ENCODE assay signal across 22 cellular contexts in genomic region chr20:62292115-62292514, GRCh38. TPM values are rescaled to one million over a fixed set of nuclear protein-coding genes. Genes with fewer than 3 reads are reported as not detected.
A peak's percentile ranks its signal among the peaks of the same experiment; 100 is the strongest.
DNase-seq lines count a peak whose midpoint lies in the region; ATAC-seq and TF ChIP-seq lines count a peak whose summit lies in the region.
"Had no signal": no experiment of that assay in that cellular context is flagged by ENCODE, and none has a peak within 500 bp of the region (broad histone marks: within the 10 kb centered on the region; RNA-seq: fewer than 3 reads in every experiment).

No MANE protein-coding gene starts in this region.

- no peak for DNase-seq in CD8-positive, alpha-beta T cell
- no peak for DNase-seq in activated CD8-positive, alpha-beta T cell treated with anti-CD3 and anti-CD28 coated beads, Interleukin-2, amount 10 ng/mL, durations not matched to agents 7 days and 5 days
- no peak for DNase-seq in naive thymus-derived CD4-positive, alpha-beta T cell
- DNase-seq in esophagus muscularis mucosa (ENCODE audit: extremely low spot score), result no peak
- DNase-seq in activated CD4-positive, alpha-beta T cell treated with anti-CD3 and anti-CD28 coated beads, Interleukin-2, amount 50 U/mL, for 1 hour, result no peak
- DNase-seq: activated T-cell treated with anti-CD3 and anti-CD28 coated beads for 4 hours, brain microvascular endothelial cell, NCI-H1092, NCI-H1930, NCI-H524, PC-9, SHP77 treated with DMSO at 0.1 percent for 48 hours, T-helper 9 cell, uterus, WERI-Rb-1 had no signal

- H3K4me2 ChIP-seq in BLaER1, result peak overlapping the region; percentile 86
- H3K4me2 ChIP-seq: PC-9 had no signal

- H3K27me3 ChIP-seq in BLaER1 (no peaks in the 10 kb centered on the region), esophagus muscularis mucosa (no peaks in the 10 kb centered on the region)
- H3K27me3 ChIP-seq in CD8-positive, alpha-beta T cell (ENCODE audit: insufficient read depth, low read length), result no peaks in the 10 kb centered on the region
- H3K27me3 ChIP-seq in naive thymus-derived CD4-positive, alpha-beta T cell (ENCODE audit: control insufficient read depth in 2 of 2, insufficient read depth in 2 of 2, low read length in 2 of 2), result no peaks in the 10 kb centered on the region
- H3K27me3 ChIP-seq: brain microvascular endothelial cell, uterus had no signal

- no peak overlapping the region for H3K4me3 ChIP-seq in BLaER1
- no peak overlapping the region for H3K4me3 ChIP-seq in CD8-positive, alpha-beta T cell (ENCODE audit: low read depth, low read length)
- H3K4me3 ChIP-seq in naive thymus-derived CD4-positive, alpha-beta T cell (ENCODE audit: low read length), result no peak overlapping the region
- H3K4me3 ChIP-seq in esophagus muscularis mucosa, result no peak overlapping the region
- H3K4me3 ChIP-seq: GM12878, PC-9, uterus had no signal

- no peak for TF ChIP-seq POLR2A in esophagus muscularis mucosa (IDR thresholded peaks at IDR 0.05; ENCODE audit: low read depth)

- no peaks in the 10 kb centered on the region for H3K27me3 Mint-ChIP-seq in CD8-positive, alpha-beta T cell (ENCODE audit: low read depth)
- no peaks in the 10 kb centered on the region for H3K27me3 Mint-ChIP-seq in activated CD8-positive, alpha-beta T cell treated with anti-CD3 and anti-CD28 coated beads, Interleukin-2, amount 10 ng/mL, durations not matched to agents 7 days and 5 days (ENCODE audit: low read depth)
- H3K27me3 Mint-ChIP-seq in naive thymus-derived CD4-positive, alpha-beta T cell, result no peaks in the 10 kb centered on the region

- TF ChIP-seq CTCF in CD8-positive, alpha-beta T cell (IDR thresholded peaks at IDR 0.05), result no peak
- TF ChIP-seq CTCF in esophagus muscularis mucosa (IDR thresholded peaks at IDR 0.05), result no peak

- no peaks in the 10 kb centered on the region for H3K9me3 ChIP-seq in BLaER1
- no peaks in the 10 kb centered on the region for H3K9me3 ChIP-seq in CD8-positive, alpha-beta T cell (ENCODE audit: low read length)
- no peaks in the 10 kb centered on the region for H3K9me3 ChIP-seq in naive thymus-derived CD4-positive, alpha-beta T cell (ENCODE audit: control insufficient read depth in 2 of 3, low read length in 3 of 3)
- H3K9me3 ChIP-seq in esophagus muscularis mucosa, result no peaks in the 10 kb centered on the region
- H3K9me3 ChIP-seq: uterus had no signal

- peak overlapping the region; percentile 73 for H3K27ac Mint-ChIP-seq in CD8-positive, alpha-beta T cell
- H3K27ac Mint-ChIP-seq in activated CD8-positive, alpha-beta T cell treated with anti-CD3 and anti-CD28 coated beads, Interleukin-2, amount 10 ng/mL, durations not matched to agents 7 days and 5 days, result peak overlapping the region; percentile 73
- peak overlapping the region in 3 of 9 donors; percentile 14 to 59 (median 48) for H3K27ac Mint-ChIP-seq in naive thymus-derived CD4-positive, alpha-beta T cell

- H3K4me3 Mint-ChIP-seq in CD8-positive, alpha-beta T cell, result no peak overlapping the region
- no peak overlapping the region for H3K4me3 Mint-ChIP-seq in activated CD8-positive, alpha-beta T cell treated with anti-CD3 and anti-CD28 coated beads, Interleukin-2, amount 10 ng/mL, durations not matched to agents 7 days and 5 days
- H3K4me3 Mint-ChIP-seq in naive thymus-derived CD4-positive, alpha-beta T cell, result peak overlapping the region in 1 of 10 donors; percentile 8
- H3K4me3 Mint-ChIP-seq: CD14-positive monocyte, neural crest cell had no signal

- peak; percentile 73 for ATAC-seq in CD8-positive, alpha-beta T cell
- ATAC-seq in activated CD8-positive, alpha-beta T cell treated with anti-CD3 and anti-CD28 coated beads, Interleukin-2, amount 10 ng/mL, durations not matched to agents 7 days and 5 days, result no peak
- peak; percentile 74 for ATAC-seq in naive thymus-derived CD4-positive, alpha-beta T cell
- no peak for ATAC-seq in GM21515 (IDR thresholded peaks at IDR 0.05; ENCODE audit: unreplicated experiment)
- ATAC-seq in GM18909 (IDR thresholded peaks at IDR 0.05; ENCODE audit: poor library complexity, unreplicated experiment), result no peak
- ATAC-seq: GM12878 had no signal

- peak overlapping the region; percentile 66 for H3K27ac ChIP-seq in BLaER1
- H3K27ac ChIP-seq in CD8-positive, alpha-beta T cell (ENCODE audit: low read depth, low read length), result no peak overlapping the region
- no peak overlapping the region for H3K27ac ChIP-seq in naive thymus-derived CD4-positive, alpha-beta T cell (ENCODE audit: low read depth, low read length)
- H3K27ac ChIP-seq in esophagus muscularis mucosa (replicated peaks in 1 of 4), result no peak overlapping the region
- H3K27ac ChIP-seq: brain microvascular endothelial cell, epithelial cell of prostate, PC-9, uterus, WERI-Rb-1 had no signal

- H3K9me3 Mint-ChIP-seq in CD8-positive, alpha-beta T cell, result no peaks in the 10 kb centered on the region
- H3K9me3 Mint-ChIP-seq in activated CD8-positive, alpha-beta T cell treated with anti-CD3 and anti-CD28 coated beads, Interleukin-2, amount 10 ng/mL, durations not matched to agents 7 days and 5 days (ENCODE audit: insufficient read depth), result no peaks in the 10 kb centered on the region
- H3K9me3 Mint-ChIP-seq in naive thymus-derived CD4-positive, alpha-beta T cell, result no peaks in the 10 kb centered on the region
- H3K9me3 Mint-ChIP-seq: neural crest cell had no signal

- 87% methylated on average over 9 of the region's 11 CpGs for WGBS in esophagus muscularis mucosa

- H3K36me3 Mint-ChIP-seq in CD8-positive, alpha-beta T cell, result peaks cover 58% of the 10 kb centered on the region
- H3K36me3 Mint-ChIP-seq in activated CD8-positive, alpha-beta T cell treated with anti-CD3 and anti-CD28 coated beads, Interleukin-2, amount 10 ng/mL, durations not matched to agents 7 days and 5 days (ENCODE audit: low read depth), result peaks cover 12% of the 10 kb centered on the region
- peaks cover 0 to 24% (median 11%) of the 10 kb centered on the region in 5 donors for H3K36me3 Mint-ChIP-seq in naive thymus-derived CD4-positive, alpha-beta T cell

- peaks cover 60% of the 10 kb centered on the region for H3K4me1 ChIP-seq in BLaER1
- no peaks in the 10 kb centered on the region for H3K4me1 ChIP-seq in CD8-positive, alpha-beta T cell (ENCODE audit: insufficient read depth, low read length)
- H3K4me1 ChIP-seq in naive thymus-derived CD4-positive, alpha-beta T cell (ENCODE audit: control insufficient read depth in 2 of 2, insufficient read depth in 2 of 2, low read length in 2 of 2), result peaks cover 0 to 8% of the 10 kb centered on the region in 2 donors
- H3K4me1 ChIP-seq in esophagus muscularis mucosa, result peaks cover 0 to 5% (median 0%) of the 10 kb centered on the region in 4 donors
- H3K4me1 ChIP-seq: uterus had no signal

- H3K4me1 Mint-ChIP-seq in CD8-positive, alpha-beta T cell (ENCODE audit: low read depth), result peaks cover 9% of the 10 kb centered on the region
- peaks cover 3% of the 10 kb centered on the region for H3K4me1 Mint-ChIP-seq in activated CD8-positive, alpha-beta T cell treated with anti-CD3 and anti-CD28 coated beads, Interleukin-2, amount 10 ng/mL, durations not matched to agents 7 days and 5 days (ENCODE audit: low read depth)
- H3K4me1 Mint-ChIP-seq in naive thymus-derived CD4-positive, alpha-beta T cell, result peaks cover 0 to 4% (median 0%) of the 10 kb centered on the region in 7 donors
- H3K4me1 Mint-ChIP-seq: CD14-positive monocyte had no signal

- H3K9ac ChIP-seq in BLaER1, result peak overlapping the region; percentile 57

- no peak for TF ChIP-seq EP300 in esophagus muscularis mucosa (IDR thresholded peaks at IDR 0.05)

- H3K36me3 ChIP-seq in BLaER1 (peaks cover 47% of the 10 kb centered on the region), esophagus muscularis mucosa (peaks cover 30 to 95% (median 88%) of the 10 kb centered on the region in 4 donors)
- H3K36me3 ChIP-seq in CD8-positive, alpha-beta T cell (ENCODE audit: insufficient read depth, low read length), result peaks cover 21% of the 10 kb centered on the region
- H3K36me3 ChIP-seq in naive thymus-derived CD4-positive, alpha-beta T cell (ENCODE audit: control insufficient read depth in 2 of 3, insufficient read depth in 3 of 3, low read length in 3 of 3), result peaks cover 0 to 78% (median 9%) of the 10 kb centered on the region in 3 experiments
- H3K36me3 ChIP-seq: uterus had no signal

- intact Hi-C loops in CD8-positive, alpha-beta T cell (cut with DNase I, micrococcal nuclease), result no loop called here
- intact Hi-C loops in naive thymus-derived CD4-positive, alpha-beta T cell (cut with micrococcal nuclease), result no loop called here
- intact Hi-C loops in esophagus muscularis mucosa (cut with DNase I), result no loop called here

- no peaks in the 10 kb centered on the region for H4K20me1 ChIP-seq in BLaER1

- CTCF ChIA-PET in CD8-positive, alpha-beta T cell (lab: Charles Lee), result interaction anchor here (1.2 kb wide), 1 partner anchor 10 kb away, joined by 3 read pairs; no protein-coding TSS in a partner anchor
- CTCF ChIA-PET in activated CD8-positive, alpha-beta T cell treated with anti-CD3 and anti-CD28 coated beads, Interleukin-2, amount 10 ng/mL, durations not matched to agents 7 days and 5 days (lab: Charles Lee), result interaction anchor here (1.8 kb wide), 1 partner anchor 9 kb away, joined by 4 read pairs; no protein-coding TSS in a partner anchor
- CTCF ChIA-PET in naive thymus-derived CD4-positive, alpha-beta T cell (lab: Charles Lee), result interaction anchor here (0.7 kb wide), 1 partner anchor 83 kb away, joined by 7 read pairs; no protein-coding TSS in a partner anchor

- POLR2A ChIA-PET in CD8-positive, alpha-beta T cell (lab: Charles Lee), result no interaction called here
- POLR2A ChIA-PET in activated CD8-positive, alpha-beta T cell treated with anti-CD3 and anti-CD28 coated beads, Interleukin-2, amount 10 ng/mL, durations not matched to agents 7 days and 5 days (lab: Charles Lee), result no interaction called here
- POLR2A ChIA-PET in naive thymus-derived CD4-positive, alpha-beta T cell (lab: Charles Lee), result no interaction called here

RNA-seq across cellular contexts. Expression of gene ADRM1, which starts 10.7 kb away (rescaled TPM):
- total RNA-seq in CD8-positive, alpha-beta T cell, result 10 to 100 TPM; 52.7 to 52.9 TPM
- 100 to 1,000 TPM in 1 of 2 experiments, 10 to 100 TPM in 1; 97.7 to 103 TPM for total RNA-seq in activated CD8-positive, alpha-beta T cell treated with anti-CD3 and anti-CD28 coated beads, Interleukin-2, amount 10 ng/mL, durations not matched to agents 7 days and 5 days
- 100 to 1,000 TPM in 1 of 5 experiments, 10 to 100 TPM in 4; 51.3 to 117 (median 55.0) TPM for total RNA-seq in naive thymus-derived CD4-positive, alpha-beta T cell
- 10 to 100 TPM; 73.7 to 99.9 TPM for polyA plus RNA-seq in naive thymus-derived CD4-positive, alpha-beta T cell
- total RNA-seq in esophagus muscularis mucosa, result 100 to 1,000 TPM; 127 to 184 (median 173) TPM

RNA-seq across cellular contexts. Expression of gene OSBPL2, which starts 53.8 kb away (rescaled TPM):
- total RNA-seq in CD8-positive, alpha-beta T cell, result 10 to 100 TPM; 63.6 to 64.2 TPM
- 10 to 100 TPM; 24.1 to 26.4 TPM for total RNA-seq in activated CD8-positive, alpha-beta T cell treated with anti-CD3 and anti-CD28 coated beads, Interleukin-2, amount 10 ng/mL, durations not matched to agents 7 days and 5 days
- 10 to 100 TPM; 37.6 to 80.8 (median 69.3) TPM for total RNA-seq in naive thymus-derived CD4-positive, alpha-beta T cell
- polyA plus RNA-seq in naive thymus-derived CD4-positive, alpha-beta T cell, result 10 to 100 TPM; 14.6 to 23.4 TPM
- 10 to 100 TPM; 34.5 to 52.7 (median 44.2) TPM for total RNA-seq in esophagus muscularis mucosa

Comparison
In these comparisons a context has a peak if more than half of its experiments do, and no peak if none do; other contexts are left out.
1. ATAC-seq: peak in CD8-positive, alpha-beta T cell (single experiment) and naive thymus-derived CD4-positive, alpha-beta T cell (single experiment); none in activated CD8-positive, alpha-beta T cell treated with anti-CD3 and anti-CD28 coated beads, Interleukin-2, amount 10 ng/mL, durations not matched to agents 7 days and 5 days (single experiment), GM21515 (single experiment) and GM18909 (single experiment).